ENCODE assay signal across 26 cellular contexts in the genomic region with DNA sequence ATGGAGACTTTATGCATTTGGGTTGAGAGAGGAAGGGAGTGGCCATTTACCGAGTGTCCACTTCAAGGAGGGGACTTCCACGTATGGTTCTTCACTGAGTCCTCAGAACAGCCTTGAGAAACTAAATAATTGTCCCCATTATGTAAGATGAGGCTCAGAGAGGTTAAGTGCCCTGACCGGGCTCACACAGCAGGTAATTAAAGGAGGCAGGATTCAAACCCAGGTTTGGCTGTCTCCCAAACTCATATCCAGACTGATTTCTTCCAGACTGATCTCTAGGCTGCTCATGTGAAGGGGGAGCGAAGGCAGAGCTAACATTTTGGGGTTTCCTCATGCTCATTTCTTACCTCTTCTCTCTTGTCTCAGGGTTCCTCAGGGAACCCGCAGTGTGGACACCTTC.
DNase-seq lines count a peak whose midpoint lies in the region; ATAC-seq, FAIRE-seq and TF ChIP-seq lines count a peak whose summit lies in the region.
"Had no signal": no experiment of that assay in that cellular context is flagged by ENCODE, and none has a peak within 500 bp of the region (broad histone marks: within the 10 kb centered on the region; RNA-seq: fewer than 3 reads in every experiment).

No MANE protein-coding gene starts in this region.

- no peak overlapping the region for H3K4me3 ChIP-seq in mucosa of descending colon
- H3K4me3 ChIP-seq: A549; BLaER1 treated with 17β-estradiol and CSF1 and Interleukin-3, amounts not matched to agents 10 nM and 100 nM; GM12878 had no signal

- no peaks in the 10 kb centered on the region for H3K36me3 Mint-ChIP-seq in dendritic cell treated with granulocyte-macrophage colony-stimulating factor and Interleukin-4, amounts not matched to agents 40 ng/mL and 50 ng/mL, for 4 days (ENCODE audit: low read depth)
- no peaks in the 10 kb centered on the region for H3K36me3 Mint-ChIP-seq in nephron (ENCODE audit: low read depth)
- H3K36me3 Mint-ChIP-seq: CD8-positive, alpha-beta T cell had no signal

- no peak overlapping the region for H3K27ac ChIP-seq in RWPE1
- H3K27ac ChIP-seq: 22Rv1; A549; BLaER1 treated with 17β-estradiol and CSF1 and Interleukin-3, amounts not matched to agents 10 nM and 100 nM; C4-2B had no signal

- peaks cover 36% of the 10 kb centered on the region for H3K4me1 Mint-ChIP-seq in dendritic cell treated with granulocyte-macrophage colony-stimulating factor and Interleukin-4, amounts not matched to agents 40 ng/mL and 50 ng/mL, for 4 days (ENCODE audit: low read depth)
- peaks cover 39% of the 10 kb centered on the region for H3K4me1 Mint-ChIP-seq in nephron

- H3K27me3 Mint-ChIP-seq in dendritic cell treated with granulocyte-macrophage colony-stimulating factor and Interleukin-4, amounts not matched to agents 40 ng/mL and 50 ng/mL, for 4 days, result peaks cover 9% of the 10 kb centered on the region
- H3K27me3 Mint-ChIP-seq in nephron (ENCODE audit: low read depth), result peaks cover 31% of the 10 kb centered on the region
- H3K27me3 Mint-ChIP-seq: CD4-positive, alpha-beta T cell had no signal

- POLR2A ChIA-PET in RWPE1 (lab: Yijun Ruan, JAX; ENCODE audit: low non-redundant PET), result no interaction called here

- H3K4me3 Mint-ChIP-seq in dendritic cell treated with granulocyte-macrophage colony-stimulating factor and Interleukin-4, amounts not matched to agents 40 ng/mL and 50 ng/mL, for 4 days, result no peak overlapping the region
- no peak overlapping the region for H3K4me3 Mint-ChIP-seq in nephron
- H3K4me3 Mint-ChIP-seq: B cell; CD4-positive, alpha-beta T cell; CD8-positive, alpha-beta T cell had no signal

- FAIRE-seq in D721Med (lab: Jason Lieb, UNC), result no peak
- FAIRE-seq: A549, GM12878, GM12892, GM18507 had no signal

- ATAC-seq in mucosa of descending colon, result no peak
- ATAC-seq: A549; CD8-positive, alpha-beta T cell; GM12878 had no signal

- no peak for TF ChIP-seq CTCF in D721Med (IDR thresholded peaks at IDR 0.05; ENCODE audit: insufficient read depth, missing control alignments)
- TF ChIP-seq CTCF in nephron (IDR thresholded peaks at IDR 0.05; ENCODE audit: unreplicated experiment in 3 of 3), result no peak
- no peak for TF ChIP-seq CTCF in mucosa of descending colon (IDR thresholded peaks at IDR 0.05)
- TF ChIP-seq CTCF in RWPE1 (conservative IDR thresholded peaks at IDR 0.05; ENCODE audit: low read depth), result no peak

- peak; percentile 8 for DNase-seq in D721Med (ENCODE audit: insufficient read length, low spot score)
- DNase-seq in mucosa of descending colon, result no peak
- no peak for DNase-seq in RWPE1 (ENCODE audit: low spot score)
- DNase-seq in activated effector memory CD4-positive, alpha-beta T cell treated with anti-CD3 and anti-CD28 coated beads, Interleukin-2, amount 50 U/mL, for 16 hours, result no peak
- DNase-seq: AML-193; Caco-2; Calu3; CD4-positive, alpha-beta T cell; CD8-positive, alpha-beta T cell; DMS 273 treated with DMSO at 0.1 percent for 48 hours; DMS153; DMS53; DMS79; DND-41; EL; GDM1 had no signal

- H3K4me1 ChIP-seq in mucosa of descending colon (ENCODE audit: low read depth), result peaks cover 4% of the 10 kb centered on the region
- H3K4me1 ChIP-seq: A549 had no signal

- H3K36me3 ChIP-seq in mucosa of descending colon (ENCODE audit: low read depth), result no peaks in the 10 kb centered on the region
- H3K36me3 ChIP-seq: BLaER1 treated with 17β-estradiol and CSF1 and Interleukin-3, amounts not matched to agents 10 nM and 100 nM had no signal

- H3K9me3 ChIP-seq in mucosa of descending colon, result no peaks in the 10 kb centered on the region
- H3K9me3 ChIP-seq: A549; BLaER1 treated with 17β-estradiol and CSF1 and Interleukin-3, amounts not matched to agents 10 nM and 100 nM; Caco-2 had no signal

- no peaks in the 10 kb centered on the region for H3K9me3 Mint-ChIP-seq in dendritic cell treated with granulocyte-macrophage colony-stimulating factor and Interleukin-4, amounts not matched to agents 40 ng/mL and 50 ng/mL, for 4 days
- H3K9me3 Mint-ChIP-seq in nephron, result no peaks in the 10 kb centered on the region
- H3K9me3 Mint-ChIP-seq: CD4-positive, alpha-beta T cell; CD8-positive, alpha-beta T cell had no signal

- CTCF ChIA-PET in RWPE1 (lab: Yijun Ruan, JAX), result interaction anchor here (0.7 kb wide), 1 partner anchor 11 kb away, joined by 3 read pairs; no protein-coding TSS in a partner anchor

- H3K27ac Mint-ChIP-seq in dendritic cell treated with granulocyte-macrophage colony-stimulating factor and Interleukin-4, amounts not matched to agents 40 ng/mL and 50 ng/mL, for 4 days, result peak overlapping the region; percentile 21
- peak overlapping the region in 2 of 3 experiments; percentile 7 to 42 for H3K27ac Mint-ChIP-seq in nephron
- H3K27ac Mint-ChIP-seq: B cell; CD4-positive, alpha-beta T cell; CD8-positive, alpha-beta T cell had no signal

- intact Hi-C loops in dendritic cell treated with granulocyte-macrophage colony-stimulating factor and Interleukin-4, amounts not matched to agents 40 ng/mL and 50 ng/mL, for 4 days (cut with micrococcal nuclease), result loop anchor here (10.0 kb wide), 1 partner anchor 94 kb away; no protein-coding TSS in a partner anchor
- intact Hi-C loops in mucosa of descending colon (cut with DNase I, micrococcal nuclease), result no loop called here
